In the genomic region with DNA sequence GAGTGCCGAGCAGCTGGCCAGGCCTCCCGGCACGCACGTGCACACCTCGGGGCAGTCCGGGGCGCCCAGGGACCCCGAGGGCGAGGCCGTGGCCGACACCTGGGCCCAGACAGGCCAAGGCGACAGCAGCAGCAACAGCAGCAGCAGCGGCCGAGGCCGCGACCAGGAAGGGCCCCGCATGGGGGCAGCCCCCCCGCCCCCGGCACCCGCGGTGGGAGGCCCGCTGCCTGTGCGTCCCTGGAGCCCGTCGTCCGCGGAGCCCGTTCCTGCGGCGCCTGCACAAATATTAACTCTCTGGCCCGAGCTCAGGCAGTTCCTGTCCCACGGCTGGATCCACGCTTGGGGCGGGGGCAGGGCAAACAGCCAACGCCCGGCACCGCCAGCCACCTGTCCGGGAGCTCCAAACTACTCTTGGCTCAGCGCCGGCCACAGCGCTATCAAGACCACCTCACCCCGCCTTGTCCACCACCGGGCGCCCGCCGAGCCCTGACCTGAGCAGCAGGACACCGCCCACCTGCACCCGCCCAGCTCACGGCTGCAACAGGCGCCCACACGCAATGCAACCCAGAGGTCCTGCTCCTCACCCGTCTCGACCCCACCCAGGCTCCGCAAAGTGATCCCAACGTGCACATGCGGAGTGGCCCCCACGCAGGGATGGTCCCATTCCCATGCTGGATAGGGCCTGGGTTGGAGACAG, we compare ENCODE assay signal across 9 cellular contexts. TPM values are rescaled to one million over a fixed set of nuclear protein-coding genes. Genes with fewer than 3 reads are reported as not detected.
A peak's percentile ranks its signal among the peaks of the same experiment; 100 is the strongest.
DNase-seq lines count a peak whose midpoint lies in the region; TF ChIP-seq lines count a peak whose summit lies in the region.
"Had no signal": no experiment of that assay in that cellular context is flagged by ENCODE, and none has a peak within 500 bp of the region (broad histone marks: within the 10 kb centered on the region; RNA-seq: fewer than 3 reads in every experiment).

A gene with protein sequence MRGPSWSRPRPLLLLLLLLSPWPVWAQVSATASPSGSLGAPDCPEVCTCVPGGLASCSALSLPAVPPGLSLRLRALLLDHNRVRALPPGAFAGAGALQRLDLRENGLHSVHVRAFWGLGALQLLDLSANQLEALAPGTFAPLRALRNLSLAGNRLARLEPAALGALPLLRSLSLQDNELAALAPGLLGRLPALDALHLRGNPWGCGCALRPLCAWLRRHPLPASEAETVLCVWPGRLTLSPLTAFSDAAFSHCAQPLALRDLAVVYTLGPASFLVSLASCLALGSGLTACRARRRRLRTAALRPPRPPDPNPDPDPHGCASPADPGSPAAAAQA (minus strand): TSS at position 288 of the 697 bp plus-strand sequence. CDS start 108 bp downstream, at position 180.

- peaks cover 27% of the 10 kb centered on the region for H3K27me3 ChIP-seq in CD8-positive, alpha-beta memory T cell (ENCODE audit: insufficient read depth, low read length, poor library complexity, severe bottlenecking)

- TF ChIP-seq CTCF in osteocyte (IDR thresholded peaks at IDR 0.05): no peak

- DNase-seq in CD8-positive, alpha-beta memory T cell: no peak
- DNase-seq in NAMALWA (ENCODE audit: low spot score): peak; percentile 38
- peak; percentile 12 for DNase-seq in epidermal melanocyte (ENCODE audit: insufficient read length, low spot score)
- no peak for DNase-seq in osteocyte (ENCODE audit: extremely low spot score, unreplicated experiment)
- DNase-seq in EL: no peak
- DNase-seq in SW480 (ENCODE audit: low spot score): no peak
- no peak for DNase-seq in NCI-H748 (lab: John Stamatoyannopoulos, UW; ENCODE audit: unreplicated experiment)
- DNase-seq in RKO (ENCODE audit: low spot score): no peak
- DNase-seq: activated effector memory CD4-positive, alpha-beta T cell treated with Interleukin-2 at 50 U/mL for 16 hours had no signal

- POLR2A ChIA-PET in CD8-positive, alpha-beta memory T cell (lab: Charles Lee): no interaction called here

- no peak within 1 kb of the TSS for H3K4me3 ChIP-seq in CD8-positive, alpha-beta memory T cell (ENCODE audit: low read length)

- H3K36me3 ChIP-seq in CD8-positive, alpha-beta memory T cell (ENCODE audit: insufficient read depth, low read length): no peaks in the 10 kb centered on the region

- H3K9me3 ChIP-seq in CD8-positive, alpha-beta memory T cell (ENCODE audit: low read length): no peaks in the 10 kb centered on the region

- peaks cover 14 to 24% of the 10 kb centered on the region in 2 donors for H3K27me3 Mint-ChIP-seq in CD8-positive, alpha-beta memory T cell
- H3K27me3 Mint-ChIP-seq in osteocyte (ENCODE audit: unreplicated experiment): peaks cover 16% of the 10 kb centered on the region

- CTCF ChIA-PET in CD8-positive, alpha-beta memory T cell (lab: Charles Lee): no interaction called here

- H3K36me3 Mint-ChIP-seq in CD8-positive, alpha-beta memory T cell: no peaks in the 10 kb centered on the region
- no peaks in the 10 kb centered on the region for H3K36me3 Mint-ChIP-seq in osteocyte (ENCODE audit: unreplicated experiment)

- no peak within 1 kb of the TSS for H3K27ac ChIP-seq in CD8-positive, alpha-beta memory T cell (ENCODE audit: low read depth, low read length)

- peak within 1 kb of the TSS; percentile 24 to 78 (median 57) for H3K4me3 Mint-ChIP-seq in CD8-positive, alpha-beta memory T cell
- H3K4me3 Mint-ChIP-seq in osteocyte (ENCODE audit: unreplicated experiment): peak within 1 kb of the TSS; percentile 65

- peaks cover 0 to 11% (median 0%) of the 10 kb centered on the region in 3 donors for H3K4me1 Mint-ChIP-seq in CD8-positive, alpha-beta memory T cell
- H3K4me1 Mint-ChIP-seq in osteocyte (ENCODE audit: unreplicated experiment): peaks cover 5% of the 10 kb centered on the region

- H3K4me1 ChIP-seq in CD8-positive, alpha-beta memory T cell (ENCODE audit: insufficient read depth, low read length): no peaks in the 10 kb centered on the region

- H3K9me3 Mint-ChIP-seq in CD8-positive, alpha-beta memory T cell: peaks cover 0 to 1% (median 0%) of the 10 kb centered on the region in 5 donors
- H3K9me3 Mint-ChIP-seq in osteocyte (ENCODE audit: unreplicated experiment): no peaks in the 10 kb centered on the region

- no peak within 1 kb of the TSS for H3K27ac Mint-ChIP-seq in CD8-positive, alpha-beta memory T cell
- no peak within 1 kb of the TSS for H3K27ac Mint-ChIP-seq in osteocyte (ENCODE audit: unreplicated experiment)

RNA-seq across cellular contexts. Expression of the gene that starts here (rescaled TPM):
- not detected for total RNA-seq in CD8-positive, alpha-beta memory T cell
- polyA plus RNA-seq in CD8-positive, alpha-beta memory T cell: not detected
- total RNA-seq in osteocyte: not detected in 2 replicates

Comparison
In these comparisons a context has a peak if more than half of its experiments do, and no peak if none do; other contexts are left out.
1. DNase-seq: peak in NAMALWA (single experiment) and epidermal melanocyte (single experiment); none in CD8-positive, alpha-beta memory T cell (0 of 5), osteocyte (single experiment), EL (single experiment), SW480 (single experiment), NCI-H748 (single experiment) and RKO (single experiment).